ENCODE assay signal across 10 cellular contexts in genomic region chr11:125404136-125404810, GRCh38.
A peak's percentile ranks its signal among the peaks of the same experiment; 100 is the strongest.
DNase-seq lines count a peak whose midpoint lies in the region; ATAC-seq, FAIRE-seq and TF ChIP-seq lines count a peak whose summit lies in the region.
"Had no signal": no experiment of that assay in that cellular context is flagged by ENCODE, and none has a peak within 500 bp of the region (broad histone marks: within the 10 kb centered on the region; RNA-seq: fewer than 3 reads in every experiment).

No MANE protein-coding gene starts in this region.

- H3K9me2 ChIP-seq in neural cell (ENCODE audit: insufficient read depth, low read length), result no peaks in the 10 kb centered on the region

- peak; percentile 15 for DNase-seq in natural killer cell treated with Interleukin-12 subunit alpha and Interleukin-12 subunit beta and Interleukin-15 and Interleukin-18, amount 100 ng/mL, for 72 hours (ENCODE audit: low spot score)
- DNase-seq in natural killer cell, result no peak
- no peak for DNase-seq in coronary artery (ENCODE audit: low spot score)
- no peak for DNase-seq in H54 (ENCODE audit: insufficient read length, low spot score)
- DNase-seq in NCI-H446 (lab: John Stamatoyannopoulos, UW), result no peak

- H3K4me3 Mint-ChIP-seq in natural killer cell treated with Interleukin-12 subunit alpha and Interleukin-12 subunit beta and Interleukin-15 and Interleukin-18, amount 100 ng/mL, for 72 hours, result no peak overlapping the region
- no peak overlapping the region for H3K4me3 Mint-ChIP-seq in natural killer cell

- no peak for TF ChIP-seq EP300 in neural cell (conservative IDR thresholded peaks at IDR 0.05; ENCODE audit: poor library complexity, severe bottlenecking)

- H3K27me3 ChIP-seq in neural cell (ENCODE audit: insufficient read depth, low read depth, low read length), result no peaks in the 10 kb centered on the region

- no peaks in the 10 kb centered on the region for H3F3A ChIP-seq in neural cell (ENCODE audit: insufficient read depth, low read length, poor library complexity, severe bottlenecking)

- no peak for FAIRE-seq in H54 (lab: Jason Lieb, UNC)
- FAIRE-seq: bronchial epithelial cell had no signal

- H3K27ac ChIP-seq in coronary artery (no peak overlapping the region), neural cell (ENCODE audit: low read length) (no peak overlapping the region)
- H3K27ac ChIP-seq: suprapubic skin had no signal

- peaks cover 5 to 7% of the 10 kb centered on the region in 2 donors for H3K4me1 Mint-ChIP-seq in natural killer cell treated with Interleukin-12 subunit alpha and Interleukin-12 subunit beta and Interleukin-15 and Interleukin-18, amount 100 ng/mL, for 72 hours (ENCODE audit: low read depth in 2 of 2)
- H3K4me1 Mint-ChIP-seq in natural killer cell, result peaks cover 8 to 10% of the 10 kb centered on the region in 2 donors

- H3K9me3 ChIP-seq in neural cell (ENCODE audit: low read length), result no peaks in the 10 kb centered on the region
- H3K9me3 ChIP-seq: suprapubic skin had no signal

- no peak for ATAC-seq in natural killer cell treated with Interleukin-12 subunit alpha and Interleukin-12 subunit beta and Interleukin-15 and Interleukin-18, amount 100 ng/mL, for 72 hours
- ATAC-seq in natural killer cell (no peak), GM21737 (IDR thresholded peaks at IDR 0.05; ENCODE audit: unreplicated experiment) (no peak), HG02678 (IDR thresholded peaks at IDR 0.05; ENCODE audit: unreplicated experiment) (no peak)

- TF ChIP-seq RAD21 in neural cell (conservative IDR thresholded peaks at IDR 0.05), result no peak

- intact Hi-C loops in natural killer cell (cut with micrococcal nuclease), result loop anchor here (2.0 kb wide), 1 partner anchor 441 kb away; no protein-coding TSS in a partner anchor

- no peak overlapping the region for H2AFZ ChIP-seq in neural cell (ENCODE audit: low read depth, low read length)

- no peak overlapping the region for H3K4me2 ChIP-seq in neural cell (ENCODE audit: low read length)

- H3K36me3 ChIP-seq in neural cell (ENCODE audit: insufficient read depth, low read length), result no peaks in the 10 kb centered on the region
- H3K36me3 ChIP-seq: suprapubic skin had no signal

- TF ChIP-seq CTCF in natural killer cell (IDR thresholded peaks at IDR 0.05), result no peak
- TF ChIP-seq CTCF in coronary artery (IDR thresholded peaks at IDR 0.05), result no peak
- TF ChIP-seq CTCF in neural cell (IDR thresholded peaks at IDR 0.05; ENCODE audit: poor library complexity, severe bottlenecking), result no peak

- H3K4me3 ChIP-seq in coronary artery, result peak overlapping the region; percentile 47
- peak overlapping the region; percentile 28 for H3K4me3 ChIP-seq in neural cell (ENCODE audit: low read length)
- H3K4me3 ChIP-seq: suprapubic skin had no signal

- H3K9ac ChIP-seq in neural cell (ENCODE audit: low read length), result no peak overlapping the region

- H3K27me3 Mint-ChIP-seq in natural killer cell treated with Interleukin-12 subunit alpha and Interleukin-12 subunit beta and Interleukin-15 and Interleukin-18, amount 100 ng/mL, for 72 hours, result peaks cover 36 to 63% of the 10 kb centered on the region in 2 donors
- H3K27me3 Mint-ChIP-seq in natural killer cell (ENCODE audit: low read depth in 2 of 2), result peaks cover 41 to 66% of the 10 kb centered on the region in 2 donors

- H3K27ac Mint-ChIP-seq in natural killer cell treated with Interleukin-12 subunit alpha and Interleukin-12 subunit beta and Interleukin-15 and Interleukin-18, amount 100 ng/mL, for 72 hours, result no peak overlapping the region
- no peak overlapping the region for H3K27ac Mint-ChIP-seq in natural killer cell

- H3K79me2 ChIP-seq in neural cell (replicated peaks; ENCODE audit: insufficient read depth, low read length), result no peaks in the 10 kb centered on the region

- no peak for TF ChIP-seq POLR2A in H54 (IDR thresholded peaks at IDR 0.05; ENCODE audit: low read depth, low read length)

- no peaks in the 10 kb centered on the region for H4K20me1 ChIP-seq in neural cell (ENCODE audit: insufficient read depth)

- H3K9me3 Mint-ChIP-seq in natural killer cell treated with Interleukin-12 subunit alpha and Interleukin-12 subunit beta and Interleukin-15 and Interleukin-18, amount 100 ng/mL, for 72 hours, result no peaks in the 10 kb centered on the region
- H3K9me3 Mint-ChIP-seq in natural killer cell, result no peaks in the 10 kb centered on the region

- no peaks in the 10 kb centered on the region for H3K36me3 Mint-ChIP-seq in natural killer cell treated with Interleukin-12 subunit alpha and Interleukin-12 subunit beta and Interleukin-15 and Interleukin-18, amount 100 ng/mL, for 72 hours
- H3K36me3 Mint-ChIP-seq in natural killer cell, result no peaks in the 10 kb centered on the region

TF ChIP-seq in neural cell, 6 proteins besides CTCF, POLR2A, EP300 and RAD21:
- TF ChIP-seq POLR2AphosphoS5 (IDR thresholded peaks at IDR 0.05) (no peak), MXI1 (conservative IDR thresholded peaks at IDR 0.05; ENCODE audit: poor library complexity, severe bottlenecking) (no peak), EZH2 (IDR thresholded peaks at IDR 0.05; ENCODE audit: borderline replicate concordance, insufficient read depth, low read length, poor library complexity, severe bottlenecking) (no peak), REST (IDR thresholded peaks at IDR 0.05; ENCODE audit: borderline replicate concordance) (no peak), TAF1 (IDR thresholded peaks at IDR 0.05; ENCODE audit: low read depth) (no peak)
TF ChIP-seq in neural cell: peak in this region for 0.
